2 cellular contexts compared by ENCODE assay signal in genomic region chr21:25791321-25791720, GRCh38.
TF ChIP-seq lines count a peak whose summit lies in the region.

No MANE protein-coding gene starts in this region.

TF ChIP-seq in GM23338, 12 proteins besides CTCF, POLR2A, EP300 and RAD21 (continued from another document):
- TF ChIP-seq REST (IDR thresholded peaks at IDR 0.05; ENCODE audit: unreplicated experiment), result no peak
- no peak for TF ChIP-seq EZH2 (IDR thresholded peaks at IDR 0.05; ENCODE audit: low read depth, unreplicated experiment)
- no peak for TF ChIP-seq ZNF462 (CRISPR knock-in tag; IDR thresholded peaks at IDR 0.05)
- no peak for TF ChIP-seq ETS1 (IDR thresholded peaks at IDR 0.05)
- no peak for TF ChIP-seq EZH2phosphoT487 (IDR thresholded peaks at IDR 0.05; ENCODE audit: unreplicated experiment)
- TF ChIP-seq ZNF114 (CRISPR knock-in tag; IDR thresholded peaks at IDR 0.05), result no peak
- TF ChIP-seq NANOG (IDR thresholded peaks at IDR 0.05; ENCODE audit: borderline replicate concordance), result no peak
- TF ChIP-seq POLR2AphosphoS5 (IDR thresholded peaks at IDR 0.05; ENCODE audit: low read depth), result no peak
- no peak for TF ChIP-seq JUNB (IDR thresholded peaks at IDR 0.05; ENCODE audit: unreplicated experiment)
TF ChIP-seq in GM23338: peak in this region for 0.

TF ChIP-seq in SK-N-SH treated with all-trans-retinoic acid at 6 μM for 48 hours, 23 proteins besides CTCF, POLR2A, EP300 and RAD21 (continued from another document):
- TF ChIP-seq TSHZ2 (CRISPR knock-in tag; IDR thresholded peaks at IDR 0.05) (no peak), TOX (CRISPR knock-in tag; IDR thresholded peaks at IDR 0.05; ENCODE audit: borderline replicate concordance) (no peak), BACH2 (CRISPR knock-in tag; IDR thresholded peaks at IDR 0.05; ENCODE audit: borderline replicate concordance) (no peak), ISL1 (CRISPR knock-in tag; IDR thresholded peaks at IDR 0.05) (no peak), OSR1 (CRISPR knock-in tag; IDR thresholded peaks at IDR 0.05) (no peak), POU6F1 (CRISPR knock-in tag; IDR thresholded peaks at IDR 0.05; ENCODE audit: borderline replicate concordance, low read depth) (no peak)
